ENCODE assay signal across 18 cellular contexts in the genomic region with DNA sequence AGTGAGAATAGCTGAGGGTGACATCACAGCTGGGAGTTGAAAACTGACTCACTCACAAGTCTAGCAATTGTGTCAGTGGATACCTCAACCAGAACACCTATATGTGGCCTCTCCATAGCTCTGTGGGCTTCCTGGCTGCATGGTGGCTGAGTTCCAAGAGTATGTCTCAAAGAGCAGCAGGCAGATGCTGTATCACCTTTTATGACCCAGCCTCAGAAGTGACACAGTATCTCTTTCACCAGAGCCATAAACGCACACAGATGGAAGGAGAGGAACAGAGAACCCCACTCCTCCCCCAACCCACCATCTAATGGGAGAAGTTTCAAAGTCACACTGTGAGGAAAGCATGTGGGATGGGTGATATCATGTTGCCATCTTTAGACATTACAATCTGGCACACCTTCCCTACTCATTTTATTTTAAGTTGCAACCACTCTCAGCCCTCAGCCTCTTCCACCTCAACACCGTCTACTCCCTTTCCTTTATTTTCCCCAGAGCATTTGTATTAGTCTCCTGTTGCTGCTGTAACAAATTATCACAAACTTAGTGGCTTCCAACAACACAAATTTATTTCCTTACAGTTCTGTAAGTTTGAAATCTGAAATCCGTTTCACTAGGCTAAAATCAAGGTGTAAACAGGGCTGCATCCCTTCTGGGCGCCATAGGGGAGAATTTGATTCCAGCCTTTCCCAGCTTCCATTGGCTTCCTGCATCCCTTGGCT.
DNase-seq lines count a peak whose midpoint lies in the region; ATAC-seq, FAIRE-seq and TF ChIP-seq lines count a peak whose summit lies in the region.
"Had no signal": no experiment of that assay in that cellular context is flagged by ENCODE, and none has a peak within 500 bp of the region (broad histone marks: within the 10 kb centered on the region; RNA-seq: fewer than 3 reads in every experiment).

No MANE protein-coding gene starts in this region.

- H3K36me3 ChIP-seq in psoas muscle (ENCODE audit: insufficient read depth in 1 of 2, low read depth in 1 of 2), result no peaks in the 10 kb centered on the region
- H3K36me3 ChIP-seq: heart right ventricle had no signal

- FAIRE-seq in RCC 7860 (lab: Jason Lieb, UNC), result no peak
- FAIRE-seq: colon, D721Med, GM18507, TTC549 had no signal

- DNase-seq in EL, result peak; percentile 52
- peak; percentile 60 for DNase-seq in RCC 7860 (ENCODE audit: low spot score)
- DNase-seq in fibroblast of mammary gland (ENCODE audit: low read depth), result peak; percentile 65
- no peak for DNase-seq in psoas muscle
- DNase-seq in hepatic stellate cell (ENCODE audit: low spot score), result no peak
- DNase-seq in activated CD4-positive, CD25-positive, alpha-beta regulatory T cell treated with anti-CD3 and anti-CD28 coated beads, Interleukin-2, amount 50 U/mL, for 72 hours, result no peak
- DNase-seq: activated CD4-positive, alpha-beta T cell treated with anti-CD3 and anti-CD28 coated beads, Interleukin-2, amount 50 U/mL, for 4 hours; activated T-cell treated with anti-CD3 and anti-CD28 coated beads, Interleukin-2, amount 50 U/mL, for 24 hours; heart right ventricle; Karpas-422; NCI-H446 treated with DMSO at 0.1 percent for 48 hours; stimulated activated CD4-positive, alpha-beta T cell treated with anti-CD3 and anti-CD28 coated beads, Interleukin-15, amount 100 ng/mL, for 24 hours had no signal

- H3K4me3 ChIP-seq in fibroblast of mammary gland (ENCODE audit: control insufficient read depth, low read depth, low read length) (no peak overlapping the region), psoas muscle (no peak overlapping the region)
- H3K4me3 ChIP-seq: heart right ventricle had no signal

- no peak for TF ChIP-seq POLR2A in GM18505 (IDR thresholded peaks at IDR 0.05; ENCODE audit: borderline replicate concordance, extremely low read depth, insufficient read depth, insufficient read length)

- intact Hi-C loops in psoas muscle (cut with DNase I), result no loop called here

- H3K4me1 ChIP-seq in psoas muscle, result no peaks in the 10 kb centered on the region

- WGBS in psoas muscle, 3 donors, result 57 to 65% (median 58%) methylated on average over 4 of the region's 4 CpGs

- TF ChIP-seq CTCF in fibroblast of mammary gland (conservative IDR thresholded peaks at IDR 0.05; ENCODE audit: control insufficient read depth, insufficient read depth, low read depth, low read length), result no peak
- TF ChIP-seq CTCF in psoas muscle (IDR thresholded peaks at IDR 0.05), result no peak

- H3K9me3 ChIP-seq in psoas muscle, result no peaks in the 10 kb centered on the region

- H3K27me3 ChIP-seq in psoas muscle (ENCODE audit: insufficient read depth in 3 of 3, low read length in 2 of 3), result no peaks in the 10 kb centered on the region
- H3K27me3 ChIP-seq: heart right ventricle had no signal

- H3K27ac ChIP-seq in psoas muscle, result peak overlapping the region; percentile 17
- H3K27ac ChIP-seq: heart right ventricle had no signal

- ATAC-seq in psoas muscle, result peak; percentile 40 to 84 (median 60)
- no peak for ATAC-seq in GM18505 (IDR thresholded peaks at IDR 0.05; ENCODE audit: unreplicated experiment)
- no peak for ATAC-seq in GM21360 (IDR thresholded peaks at IDR 0.05; ENCODE audit: unreplicated experiment)
- ATAC-seq: heart right ventricle had no signal

Comparison
In these comparisons a context has a peak if more than half of its experiments do, and no peak if none do; other contexts are left out.
1. DNase-seq: peak in EL (single experiment), RCC 7860 (single experiment) and fibroblast of mammary gland (single experiment); none in psoas muscle (0 of 2), hepatic stellate cell (single experiment) and activated CD4-positive, CD25-positive, alpha-beta regulatory T cell treated with anti-CD3 and anti-CD28 coated beads, Interleukin-2, amount 50 U/mL, for 72 hours (single experiment).
2. ATAC-seq: peak in psoas muscle (4 of 4); none in GM18505 (single experiment) and GM21360 (single experiment).